ENCODE assay signal across 14 cellular contexts in the genomic region with DNA sequence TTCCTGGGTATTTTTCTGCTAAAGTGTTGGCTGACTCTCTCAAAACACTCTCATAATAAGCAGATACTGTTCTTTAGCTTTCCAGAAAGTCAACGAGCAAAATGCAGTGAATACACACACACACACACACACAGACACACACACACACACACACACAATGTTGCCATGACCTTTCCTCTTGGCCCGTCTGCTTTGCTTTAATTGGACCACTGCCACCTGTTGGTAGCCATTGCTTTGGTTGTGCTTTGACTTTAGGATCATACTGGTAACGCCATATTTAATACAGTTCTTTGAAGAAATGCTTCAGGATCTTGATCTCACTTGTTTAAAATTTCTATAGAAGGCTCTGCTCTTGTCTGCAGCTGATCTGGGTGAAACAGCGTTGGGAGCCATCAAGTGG. TPM values are rescaled to one million over a fixed set of nuclear protein-coding genes. Genes with fewer than 3 reads are reported as not detected.
DNase-seq lines count a peak whose midpoint lies in the region; ATAC-seq and TF ChIP-seq lines count a peak whose summit lies in the region.
"Had no signal": no experiment of that assay in that cellular context is flagged by ENCODE, and none has a peak within 500 bp of the region (broad histone marks: within the 10 kb centered on the region; RNA-seq: fewer than 3 reads in every experiment).

No MANE protein-coding gene starts in this region.

- 0 out of 2 replicates have a peak, but pooled peaks have one; percentile 3 for TF ChIP-seq CTCF in GM12874 (IDR thresholded peaks at IDR 0.05; ENCODE audit: insufficient read depth, low read depth, low read length)
- TF ChIP-seq CTCF in OCI-LY7 (conservative IDR thresholded peaks at IDR 0.05; ENCODE audit: low read length), result peak; percentile 73
- TF ChIP-seq CTCF in fibroblast of pulmonary artery (IDR thresholded peaks at IDR 0.05; ENCODE audit: low read length, missing control alignments), result peak; percentile 8

- no peak overlapping the region for H2AFZ ChIP-seq in OCI-LY7 (ENCODE audit: low read length)

- H3K4me3 ChIP-seq in OCI-LY7 (ENCODE audit: low read depth, low read length, poor library complexity, severe bottlenecking), result no peak overlapping the region
- no peak overlapping the region for H3K4me3 ChIP-seq in fibroblast of pulmonary artery (replicated peaks; ENCODE audit: low read depth, low read length)
- H3K4me3 ChIP-seq: esophagus muscularis mucosa, mucosa of descending colon, tibial artery had no signal

- H3K9me3 ChIP-seq in OCI-LY7 (ENCODE audit: low read length), result no peaks in the 10 kb centered on the region; the same call in 1 of the 2 replicates
- H3K9me3 ChIP-seq: esophagus muscularis mucosa, mucosa of descending colon, tibial artery had no signal

- H3K4me2 ChIP-seq in OCI-LY7 (ENCODE audit: low read length), result no peak overlapping the region

- peaks cover 12% of the 10 kb centered on the region; the same call in 1 of the 2 replicates for H3K79me2 ChIP-seq in OCI-LY7 (ENCODE audit: insufficient read depth, low read depth, low read length)

- DNase-seq in NCI-H748 (lab: John Stamatoyannopoulos, UW; ENCODE audit: unreplicated experiment), result peak; percentile 45
- no peak for DNase-seq in NCI-H748 treated with DMSO at 0.1 percent for 48 hours (lab: John Stamatoyannopoulos, UW)
- DNase-seq in OCI-LY7 (ENCODE audit: low spot score), result peak; percentile 53
- peak; percentile 25 for DNase-seq in fibroblast of pulmonary artery (ENCODE audit: low read depth)
- no peak for DNase-seq in NCI-H226
- no peak for DNase-seq in inferior parietal cortex (ENCODE audit: extremely low spot score)
- DNase-seq: activated T-cell treated with anti-CD3 and anti-CD28 coated beads, Interleukin-2, amount 50 U/mL, for 48 hours; HCEC 1CT; T1000; tibial artery had no signal

- no peak for ATAC-seq in HG03280 (IDR thresholded peaks at IDR 0.05; ENCODE audit: unreplicated experiment)
- ATAC-seq: mucosa of descending colon had no signal

- CTCF ChIA-PET in OCI-LY7 (lab: Charles Lee; ENCODE audit: unreplicated experiment), result no interaction called here

- no peaks in the 10 kb centered on the region for H4K20me1 ChIP-seq in OCI-LY7 (ENCODE audit: insufficient read depth, low read length)

- peaks cover 20% of the 10 kb centered on the region for H3K4me1 ChIP-seq in OCI-LY7 (ENCODE audit: insufficient read depth, low read length, poor library complexity, severe bottlenecking)

- BruUV-seq in OCI-LY7 (replicated peaks; lab: Mats Ljungman, UMichigan), result no TSS peak

- peaks cover 5% of the 10 kb centered on the region; the same call in 1 of the 2 replicates for H3K36me3 ChIP-seq in OCI-LY7 (ENCODE audit: insufficient read depth, low read length)

- POLR2A ChIA-PET in OCI-LY7 (lab: Charles Lee), result interaction anchor here (1.1 kb wide), 1 partner anchor 24 kb away, joined by 3 read pairs; no protein-coding TSS in a partner anchor

- intact Hi-C loops in OCI-LY7 (cut with micrococcal nuclease; ENCODE audit: unreplicated experiment), result no loop called here

- H3K27ac ChIP-seq in OCI-LY7 (ENCODE audit: low read depth, low read length, poor library complexity, severe bottlenecking), result no peak overlapping the region
- H3K27ac ChIP-seq: esophagus muscularis mucosa, tibial artery had no signal

- no peaks in the 10 kb centered on the region for H3K9me2 ChIP-seq in OCI-LY7 (ENCODE audit: insufficient read depth, low read length)

RNA-seq across cellular contexts. Expression of a gene that starts 4.4 kb away (rescaled TPM):
- total RNA-seq in OCI-LY7 (2014; rRNA removed; shearing (Covaris generic)), result 10.4 and 13.3 TPM in 2 replicates
- total RNA-seq in OCI-LY7 (2022), result 22.9 and 28.9 TPM in 2 replicates

RNA-seq across cellular contexts. Expression of a gene that starts 4.5 kb away (rescaled TPM):
- 2.0 and 6.7 TPM in 2 replicates for total RNA-seq in OCI-LY7 (2014; rRNA removed; shearing (Covaris generic))
- 4.9 and 5.7 TPM in 2 replicates for total RNA-seq in OCI-LY7 (2022)

Comparison
In these comparisons a context has a peak if more than half of its experiments do, and no peak if none do; other contexts are left out.
1. DNase-seq: peak in NCI-H748 (single experiment), OCI-LY7 (single experiment) and fibroblast of pulmonary artery (single experiment); none in NCI-H748 treated with DMSO at 0.1 percent for 48 hours (single experiment), NCI-H226 (single experiment) and inferior parietal cortex (single experiment).
2. CTCF ChIP-seq: peak in every context shown above with its lines; median percentile 73 in OCI-LY7; 8 in fibroblast of pulmonary artery; 3 in GM12874.